8 cellular contexts compared by ENCODE assay signal in the genomic region with DNA sequence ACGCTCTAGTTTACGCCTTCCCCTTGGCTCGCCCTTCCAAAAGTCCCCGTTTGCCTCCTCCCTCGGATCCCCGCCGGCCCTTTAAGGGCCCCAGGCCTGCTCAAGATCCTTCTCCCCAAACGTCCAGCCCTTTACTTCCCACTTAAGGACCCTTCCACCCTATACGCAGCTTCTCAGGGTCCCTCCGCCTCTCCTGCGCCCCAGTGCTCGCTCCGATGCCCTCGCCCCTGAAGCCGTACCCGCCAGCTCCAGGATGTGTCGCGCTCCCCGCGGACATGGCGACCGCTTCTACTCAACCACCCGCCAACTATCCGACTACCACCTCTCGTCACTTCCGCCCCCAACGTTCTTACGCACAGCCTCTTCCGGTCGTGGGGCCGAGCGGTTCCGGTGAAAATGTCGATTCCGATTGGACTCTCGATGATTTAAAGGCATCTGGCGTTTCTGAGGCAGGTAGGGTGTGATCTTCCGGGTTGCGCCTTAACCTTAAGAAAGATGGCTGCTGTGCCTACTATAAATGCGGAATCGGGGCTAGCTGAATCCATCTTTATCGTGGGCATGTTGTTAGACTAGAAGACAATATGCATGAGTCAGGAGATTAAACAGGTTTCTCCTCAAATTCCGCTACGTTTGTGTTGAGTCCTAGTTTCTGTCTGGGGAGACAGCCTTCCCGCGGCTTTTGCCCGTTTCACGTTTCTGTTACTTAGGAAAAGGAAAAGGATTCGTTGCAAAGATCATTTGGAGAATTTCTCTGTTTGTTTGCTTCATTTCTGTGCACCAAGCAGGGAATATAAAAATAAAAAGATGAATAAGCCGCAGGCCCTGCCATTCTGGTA. TPM values are rescaled to one million over a fixed set of nuclear protein-coding genes. Genes with fewer than 3 reads are reported as not detected.
DNase-seq lines count a peak whose midpoint lies in the region; ATAC-seq and TF ChIP-seq lines count a peak whose summit lies in the region.

A gene (minus strand): TSS at position 317 of the 836 bp plus-strand sequence. CDS start 40 bp downstream, at position 277.

- no peak for TF ChIP-seq CTCF in fibroblast of mammary gland (conservative IDR thresholded peaks at IDR 0.05; ENCODE audit: control insufficient read depth, insufficient read depth, low read depth, low read length)

- H3K4me3 Mint-ChIP-seq in activated T-helper 1 cell treated with anti-CD3 and anti-CD28 coated beads, Interleukin-12 subunit alpha, Interleukin-12 subunit beta, Interleukin-2, Interleukin-4 antibody, amounts not matched to agents 30 ng/mL and 10 ng/mL and 1 ng/mL, durations not matched to agents 14 hours and 24 hours and 36 hours, result no peak within 1 kb of the TSS
- H3K4me3 Mint-ChIP-seq in naive thymus-derived CD8-positive, alpha-beta T cell, result peak within 1 kb of the TSS in 1 of 10 donors; percentile 70

- POLR2A ChIA-PET in naive thymus-derived CD8-positive, alpha-beta T cell (lab: Charles Lee), result interaction anchor here (0.6 to 4.2 kb wide), 17 partner anchors 10 to 1937 kb away, joined by 3 to 74 read pairs (median 6); a partner anchor contains a TSS

- H3K27me3 Mint-ChIP-seq in activated T-helper 1 cell treated with anti-CD3 and anti-CD28 coated beads, Interleukin-12 subunit alpha, Interleukin-12 subunit beta, Interleukin-2, Interleukin-4 antibody, amounts not matched to agents 30 ng/mL and 10 ng/mL and 1 ng/mL, durations not matched to agents 14 hours and 24 hours and 36 hours (ENCODE audit: insufficient read depth), result no peaks in the 10 kb centered on the region
- no peaks in the 10 kb centered on the region for H3K27me3 Mint-ChIP-seq in naive thymus-derived CD8-positive, alpha-beta T cell

- peak within 1 kb of the TSS; percentile 85 for H3K27ac ChIP-seq in GM23248

- H3K4me3 ChIP-seq in GM23248 (peak within 1 kb of the TSS; percentile 79), fibroblast of mammary gland (ENCODE audit: control insufficient read depth, low read depth, low read length) (peak within 1 kb of the TSS; percentile 80)

- peak; percentile 99 for DNase-seq in EH (ENCODE audit: low read depth)
- peak; percentile 99 for DNase-seq in GM23248
- DNase-seq in Kasumi-1 (lab: John Stamatoyannopoulos, UW), result peak; percentile 99 to 100
- DNase-seq in RPMI7951 (ENCODE audit: low read depth), result peak; percentile 98
- DNase-seq in activated T-helper 1 cell treated with anti-CD3 and anti-CD28 coated beads, Interleukin-12 subunit alpha, Interleukin-12 subunit beta, Interleukin-2, Interleukin-4 antibody, amounts not matched to agents 30 ng/mL and 10 ng/mL and 1 ng/mL, durations not matched to agents 14 hours and 24 hours and 36 hours (ENCODE audit: low spot score), result peak; percentile 94
- DNase-seq in fibroblast of mammary gland (ENCODE audit: low read depth), result peak; percentile 99
- peak; percentile 85 to 98 (median 95) for DNase-seq in naive thymus-derived CD8-positive, alpha-beta T cell
- peak; percentile 93 for DNase-seq in stimulated activated naive CD4-positive, alpha-beta T cell treated with Interleukin-2 at 50 U/mL for 16 hours (lab: John Stamatoyannopoulos, UW)

- peaks cover 41% of the 10 kb centered on the region for H3K4me1 ChIP-seq in GM23248 (ENCODE audit: insufficient read depth)

- peaks cover 34% of the 10 kb centered on the region for H3K36me3 ChIP-seq in GM23248 (ENCODE audit: low read depth)

- peak within 1 kb of the TSS; percentile 99 for H3K4me2 ChIP-seq in GM23248 (ENCODE audit: unreplicated experiment)

- no peaks in the 10 kb centered on the region for H3K9me3 ChIP-seq in GM23248 (ENCODE audit: low read depth)

- peaks cover 39% of the 10 kb centered on the region for H3K4me1 Mint-ChIP-seq in activated T-helper 1 cell treated with anti-CD3 and anti-CD28 coated beads, Interleukin-12 subunit alpha, Interleukin-12 subunit beta, Interleukin-2, Interleukin-4 antibody, amounts not matched to agents 30 ng/mL and 10 ng/mL and 1 ng/mL, durations not matched to agents 14 hours and 24 hours and 36 hours (ENCODE audit: low read depth)
- H3K4me1 Mint-ChIP-seq in naive thymus-derived CD8-positive, alpha-beta T cell, result peaks cover 9 to 48% (median 36%) of the 10 kb centered on the region in 4 donors

- 1 to 2% methylated on average over 47 to 50 of the region's 50 CpGs for whole genome bisulfite sequencing in GM23248 (ENCODE audit: low coverage in 1 of 2, low lambda C conversion rate in 2 of 2, missing lambda C conversion rate in 2 of 2), 2 experiments

- H3K9me2 ChIP-seq in GM23248 (ENCODE audit: insufficient read depth), result no peaks in the 10 kb centered on the region

- peaks cover 48% of the 10 kb centered on the region for H3K79me2 ChIP-seq in GM23248 (ENCODE audit: insufficient read depth)

- H3K27me3 ChIP-seq in GM23248 (replicated peaks; ENCODE audit: insufficient read depth), result no peaks in the 10 kb centered on the region

- H3K27ac Mint-ChIP-seq in activated T-helper 1 cell treated with anti-CD3 and anti-CD28 coated beads, Interleukin-12 subunit alpha, Interleukin-12 subunit beta, Interleukin-2, Interleukin-4 antibody, amounts not matched to agents 30 ng/mL and 10 ng/mL and 1 ng/mL, durations not matched to agents 14 hours and 24 hours and 36 hours, result peak within 1 kb of the TSS; percentile 61
- peak within 1 kb of the TSS in 3 of 10 donors; percentile 27 to 80 (median 74) for H3K27ac Mint-ChIP-seq in naive thymus-derived CD8-positive, alpha-beta T cell

- no peaks in the 10 kb centered on the region for H3K9me3 Mint-ChIP-seq in activated T-helper 1 cell treated with anti-CD3 and anti-CD28 coated beads, Interleukin-12 subunit alpha, Interleukin-12 subunit beta, Interleukin-2, Interleukin-4 antibody, amounts not matched to agents 30 ng/mL and 10 ng/mL and 1 ng/mL, durations not matched to agents 14 hours and 24 hours and 36 hours
- no peaks in the 10 kb centered on the region for H3K9me3 Mint-ChIP-seq in naive thymus-derived CD8-positive, alpha-beta T cell

- in situ Hi-C loops in GM23248 (cut with MboI), result no loop called here

- H4K20me1 ChIP-seq in GM23248 (ENCODE audit: insufficient read depth), result no peaks in the 10 kb centered on the region

- peak within 1 kb of the TSS; percentile 92 for H2AFZ ChIP-seq in GM23248

- peaks cover 24% of the 10 kb centered on the region for H3K36me3 Mint-ChIP-seq in activated T-helper 1 cell treated with anti-CD3 and anti-CD28 coated beads, Interleukin-12 subunit alpha, Interleukin-12 subunit beta, Interleukin-2, Interleukin-4 antibody, amounts not matched to agents 30 ng/mL and 10 ng/mL and 1 ng/mL, durations not matched to agents 14 hours and 24 hours and 36 hours (ENCODE audit: low read depth)
- peaks cover 0 to 37% (median 0%) of the 10 kb centered on the region in 3 donors for H3K36me3 Mint-ChIP-seq in naive thymus-derived CD8-positive, alpha-beta T cell

- ATAC-seq in naive thymus-derived CD8-positive, alpha-beta T cell, result peak; percentile 94 to 95

- H3F3A ChIP-seq in GM23248 (ENCODE audit: insufficient read depth), result peaks cover 26% of the 10 kb centered on the region

- H3K9ac ChIP-seq in GM23248, result peak within 1 kb of the TSS; percentile 92

- intact Hi-C loops in activated T-helper 1 cell treated with anti-CD3 and anti-CD28 coated beads, Interleukin-12 subunit alpha, Interleukin-12 subunit beta, Interleukin-2, Interleukin-4 antibody, amounts not matched to agents 30 ng/mL and 10 ng/mL and 1 ng/mL, durations not matched to agents 14 hours and 24 hours and 36 hours (cut with micrococcal nuclease), result loop anchor here (1.0 to 10.0 kb wide), 11 partner anchors 12 to 400 kb away; a partner anchor contains a TSS

RNA-seq across cellular contexts. Expression of the gene that starts here (rescaled TPM):
- 24.2 TPM in 2 replicates for total RNA-seq in GM23248 (2014; rRNA removed; shearing (Covaris generic))
- polyA plus RNA-seq in GM23248 (2016; fragmentation: Nextera tagmentation; extraction: Ambion mirVana), result 25.3 and 27.8 TPM in 2 replicates
- 27.0 and 28.6 TPM in 2 replicates for total RNA-seq in RPMI7951 (2014; rRNA removed; shearing (Covaris generic))
- total RNA-seq in activated T-helper 1 cell treated with anti-CD3 and anti-CD28 coated beads, Interleukin-12 subunit alpha, Interleukin-12 subunit beta, Interleukin-2, Interleukin-4 antibody, amounts not matched to agents 30 ng/mL and 10 ng/mL and 1 ng/mL, durations not matched to agents 14 hours and 24 hours and 36 hours, result 80.1 and 81.8 TPM in 2 replicates
- total RNA-seq in naive thymus-derived CD8-positive, alpha-beta T cell, result 100 to 1,000 TPM; 109 to 110 TPM
- polyA plus RNA-seq in naive thymus-derived CD8-positive, alpha-beta T cell, result 1 to 10 TPM; 5.0 to 7.2 (median 6.5) TPM

Comparison
In these comparisons a context has a peak if more than half of its experiments do, and no peak if none do; other contexts are left out.
1. Peak in every context shown above with its lines: DNase-seq, ATAC-seq, H3K4me3 ChIP-seq and H3K27ac ChIP-seq.